In the genomic region with DNA sequence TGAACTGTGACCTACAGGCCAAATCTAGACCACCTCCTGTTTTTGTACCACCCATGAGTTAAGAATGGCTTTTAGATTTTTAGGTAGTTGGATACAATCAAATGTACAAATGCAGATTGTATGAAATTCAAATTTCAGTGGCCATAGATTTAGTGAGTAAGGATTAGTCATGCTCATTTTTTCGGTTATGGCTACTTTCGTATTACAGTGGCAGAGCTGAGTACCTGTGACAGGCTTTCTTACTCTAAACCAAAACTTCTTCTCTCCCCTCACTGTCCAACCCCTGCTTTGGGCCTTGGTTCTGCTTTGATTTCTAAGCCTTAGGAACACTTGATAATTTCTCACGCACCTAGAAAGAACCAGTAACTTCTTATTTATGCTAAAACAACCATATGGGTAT, we compare ENCODE assay signal across 9 cellular contexts.
DNase-seq lines count a peak whose midpoint lies in the region; ATAC-seq and TF ChIP-seq lines count a peak whose summit lies in the region.
"Had no signal": no experiment of that assay in that cellular context is flagged by ENCODE, and none has a peak within 500 bp of the region (broad histone marks: within the 10 kb centered on the region; RNA-seq: fewer than 3 reads in every experiment).

No MANE protein-coding gene starts in this region.

- intact Hi-C loops in gastrocnemius medialis (cut with DNase I; ENCODE audit: low total_unique reads) = loop anchor here (2.0 to 5.0 kb wide), 3 partner anchors 63 to 238 kb away; no protein-coding TSS in a partner anchor

- WGBS in GM23248 (ENCODE audit: low coverage in 1 of 2, low lambda C conversion rate in 2 of 2, missing lambda C conversion rate in 2 of 2), 2 experiments = 23 to 32% methylated on average over 3 of the region's 3 CpGs

- H3K27me3 Mint-ChIP-seq in activated CD4-positive, alpha-beta memory T cell treated with anti-CD3 and anti-CD28 coated beads, Interleukin-2, amount 10 ng/mL, durations not matched to agents 7 days and 5 days = no peaks in the 10 kb centered on the region

- CTCF ChIA-PET in activated CD4-positive, alpha-beta memory T cell treated with anti-CD3 and anti-CD28 coated beads, Interleukin-2, amount 10 ng/mL, durations not matched to agents 7 days and 5 days (lab: Charles Lee) = interaction anchor here (0.6 to 1.4 kb wide), 5 partner anchors 22 to 175 kb away, joined by 3 read pairs; no protein-coding TSS in a partner anchor

- H3K27me3 ChIP-seq in GM23248 (replicated peaks; ENCODE audit: insufficient read depth) (no peaks in the 10 kb centered on the region), gastrocnemius medialis (no peaks in the 10 kb centered on the region)

- peaks cover 4% of the 10 kb centered on the region for H3K36me3 Mint-ChIP-seq in activated CD4-positive, alpha-beta memory T cell treated with anti-CD3 and anti-CD28 coated beads, Interleukin-2, amount 10 ng/mL, durations not matched to agents 7 days and 5 days (ENCODE audit: low read depth)

- in situ Hi-C loops in GM13977 (cut with MboI; ENCODE audit: low pct_unique_long_range_greater_than_20kb, low sequenced_read_pairs, unreplicated experiment) (no loop called here), GM23248 (cut with MboI) (no loop called here), gastrocnemius medialis (cut with MboI; ENCODE audit: low sequenced_read_pairs in 4 of 4) (no loop called here)

- peaks cover 55% of the 10 kb centered on the region for H3F3A ChIP-seq in GM23248 (ENCODE audit: insufficient read depth)

- H3K4me3 Mint-ChIP-seq in activated CD4-positive, alpha-beta memory T cell treated with anti-CD3 and anti-CD28 coated beads, Interleukin-2, amount 10 ng/mL, durations not matched to agents 7 days and 5 days = no peak overlapping the region

- H3K27ac ChIP-seq in GM23248 (peak overlapping the region; percentile 71), gastrocnemius medialis (peak overlapping the region; percentile 76 to 87 (median 85))

- H4K20me1 ChIP-seq in GM23248 (ENCODE audit: insufficient read depth) = no peaks in the 10 kb centered on the region

- H2AFZ ChIP-seq in GM23248 = no peak overlapping the region

- H3K4me1 Mint-ChIP-seq in activated CD4-positive, alpha-beta memory T cell treated with anti-CD3 and anti-CD28 coated beads, Interleukin-2, amount 10 ng/mL, durations not matched to agents 7 days and 5 days = peaks cover 73% of the 10 kb centered on the region

- no peaks in the 10 kb centered on the region for H3K36me3 ChIP-seq in GM23248 (ENCODE audit: low read depth)
- H3K36me3 ChIP-seq in gastrocnemius medialis = no peaks in the 10 kb centered on the region

- H3K4me1 ChIP-seq in GM23248 (ENCODE audit: insufficient read depth) (peaks cover 70% of the 10 kb centered on the region), gastrocnemius medialis (peaks cover 70 to 75% of the 10 kb centered on the region in 2 donors)

- POLR2A ChIA-PET in activated CD4-positive, alpha-beta memory T cell treated with anti-CD3 and anti-CD28 coated beads, Interleukin-2, amount 10 ng/mL, durations not matched to agents 7 days and 5 days (lab: Charles Lee) = interaction anchor here (0.6 to 10.0 kb wide), 9 partner anchors 11 to 83 kb away, joined by 3 to 95 read pairs (median 4); no protein-coding TSS in a partner anchor

- H3K9me3 ChIP-seq in GM23248 (ENCODE audit: low read depth) (no peaks in the 10 kb centered on the region), gastrocnemius medialis (peaks cover 0 to 9% (median 0%) of the 10 kb centered on the region in 3 donors)

- ATAC-seq in gastrocnemius medialis = no peak

- H3K4me3 ChIP-seq in GM23248 = peak overlapping the region; percentile 23
- H3K4me3 ChIP-seq in gastrocnemius medialis = no peak overlapping the region

- peak overlapping the region; percentile 46 for H3K4me2 ChIP-seq in GM23248 (ENCODE audit: unreplicated experiment)

- H3K9ac ChIP-seq in GM23248 = peak overlapping the region; percentile 4; the same call in 1 of the 2 replicates

- TF ChIP-seq CTCF in GM13977 (IDR thresholded peaks at IDR 0.05; ENCODE audit: extremely low read depth, insufficient read depth, missing control alignments) = no peak
- TF ChIP-seq CTCF in gastrocnemius medialis (IDR thresholded peaks at IDR 0.05 in 4 of 5, conservative IDR thresholded peaks at IDR 0.05 in 1 of 5) = no peak

- DNase-seq in GM13977 (ENCODE audit: low spot score) (peak; percentile 25), GM23248 (peak; percentile 68), gastrocnemius medialis (no peak), HuH-7 (ENCODE audit: low spot score) (no peak), medulla oblongata (ENCODE audit: extremely low spot score) (no peak), SK-N-DZ (ENCODE audit: low spot score) (no peak), mucosa of gallbladder (ENCODE audit: low spot score) (no peak)
- no peak for DNase-seq in activated CD4-positive, alpha-beta memory T cell treated with anti-CD3 and anti-CD28 coated beads, Interleukin-2, amount 10 ng/mL, durations not matched to agents 7 days and 5 days
- DNase-seq: NCI-H526 treated with DMSO at 0.1 percent for 48 hours had no signal

- no peak for TF ChIP-seq POLR2A in gastrocnemius medialis (IDR thresholded peaks at IDR 0.05)

- H3K27ac Mint-ChIP-seq in activated CD4-positive, alpha-beta memory T cell treated with anti-CD3 and anti-CD28 coated beads, Interleukin-2, amount 10 ng/mL, durations not matched to agents 7 days and 5 days = peak overlapping the region; percentile 66

- H3K79me2 ChIP-seq in GM23248 (ENCODE audit: insufficient read depth) = no peaks in the 10 kb centered on the region

- no peaks in the 10 kb centered on the region for H3K9me2 ChIP-seq in GM23248 (ENCODE audit: insufficient read depth)

- H3K9me3 Mint-ChIP-seq in activated CD4-positive, alpha-beta memory T cell treated with anti-CD3 and anti-CD28 coated beads, Interleukin-2, amount 10 ng/mL, durations not matched to agents 7 days and 5 days = peaks cover 4% of the 10 kb centered on the region

Comparison
In these comparisons a context has a peak if more than half of its experiments do, and no peak if none do; other contexts are left out.
1. DNase-seq: peak in GM13977 (single experiment) and GM23248 (single experiment); none in activated CD4-positive, alpha-beta memory T cell treated with anti-CD3 and anti-CD28 coated beads, Interleukin-2, amount 10 ng/mL, durations not matched to agents 7 days and 5 days (single experiment), gastrocnemius medialis (0 of 2), HuH-7 (single experiment), medulla oblongata (single experiment), SK-N-DZ (single experiment) and mucosa of gallbladder (single experiment).